ENCODE assay signal across 1 cellular context in genomic region chr22:50673231-50674126, GRCh38.
TF ChIP-seq lines count a peak whose summit lies in the region.

No MANE protein-coding gene starts in this region.

TF ChIP-seq in H1, 55 proteins besides CTCF, POLR2A, EP300 and RAD21:
- no peak for TF ChIP-seq MAFK (IDR thresholded peaks at IDR 0.05; ENCODE audit: low read depth, low read length)
- no peak for TF ChIP-seq NANOG (IDR thresholded peaks at IDR 0.05; ENCODE audit: insufficient read depth, low read depth, low read length, poor library complexity, severe bottlenecking)
- peak; percentile 48 for TF ChIP-seq KDM4A (IDR thresholded peaks at IDR 0.05; ENCODE audit: low read depth, low read length, severe bottlenecking)
- peak in 1 of 2 experiments; percentile 41; a peak in 1 of 4 replicates for TF ChIP-seq HDAC2 (IDR thresholded peaks at IDR 0.05; ENCODE audit: borderline replicate concordance in 1 of 2, low read depth in 2 of 2, low read length in 2 of 2)
- TF ChIP-seq ASH2L (IDR thresholded peaks at IDR 0.05; ENCODE audit: low read length) = peak; percentile 80
- TF ChIP-seq FOSL1 (IDR thresholded peaks at IDR 0.05; ENCODE audit: insufficient read depth, low read depth, low read length) = no peak
- peak; percentile 66; the same call in 1 of the 2 replicates for TF ChIP-seq EGR1 (IDR thresholded peaks at IDR 0.05; ENCODE audit: borderline replicate concordance, low read depth, low read length)
- TF ChIP-seq SP4 (IDR thresholded peaks at IDR 0.05; ENCODE audit: low read length) = no peak
- no peak for TF ChIP-seq GTF2F1 (IDR thresholded peaks at IDR 0.05; ENCODE audit: borderline replicate concordance, low read depth, low read length)
- TF ChIP-seq BRCA1 (IDR thresholded peaks at IDR 0.05; ENCODE audit: low read depth, low read length) = no peak
- no peak for TF ChIP-seq CREB1 (IDR thresholded peaks at IDR 0.05)
- TF ChIP-seq ATF2 (IDR thresholded peaks at IDR 0.05; ENCODE audit: low read length) = no peak
- TF ChIP-seq TBP (IDR thresholded peaks at IDR 0.05; ENCODE audit: low read depth, low read length) = no peak
- no peak for TF ChIP-seq TEAD4 (IDR thresholded peaks at IDR 0.05; ENCODE audit: low read depth, low read length)
- no peak for TF ChIP-seq CHD7 (IDR thresholded peaks at IDR 0.05; ENCODE audit: insufficient replicate concordance, low read length)
- no peak for TF ChIP-seq RNF2 (IDR thresholded peaks at IDR 0.05; ENCODE audit: borderline replicate concordance, low read depth, low read length, missing control alignments, poor library complexity, severe bottlenecking)
- TF ChIP-seq SRF (IDR thresholded peaks at IDR 0.05; ENCODE audit: low read depth, low read length) = no peak
- no peak for TF ChIP-seq CBX5 (IDR thresholded peaks at IDR 0.05; ENCODE audit: low read depth, low read length)
- no peak for TF ChIP-seq MAX (IDR thresholded peaks at IDR 0.05)
- no peak for TF ChIP-seq PHF8 (conservative IDR thresholded peaks at IDR 0.05; ENCODE audit: low read depth, low read length)
- no peak for TF ChIP-seq CHD1 (IDR thresholded peaks at IDR 0.05; ENCODE audit: low read depth, low read length)
- TF ChIP-seq RFX5 (IDR thresholded peaks at IDR 0.05; ENCODE audit: borderline replicate concordance, low read depth, low read length) = no peak
- no peak for TF ChIP-seq KDM1A (IDR thresholded peaks at IDR 0.05; ENCODE audit: borderline replicate concordance, low read length)
- TF ChIP-seq EZH2 (IDR thresholded peaks at IDR 0.05; ENCODE audit: low read depth, low read length, severe bottlenecking) = no peak
- TF ChIP-seq RBBP5 (IDR thresholded peaks at IDR 0.05; ENCODE audit: borderline replicate concordance, low read depth, low read length) = peak; percentile 58; the same call in 1 of the 2 replicates
TF ChIP-seq in H1: peak in this region for 5.
